ENCODE assay signal across 13 cellular contexts in genomic region chr11:71331631-71332030, GRCh38.
DNase-seq lines count a peak whose midpoint lies in the region; ATAC-seq and TF ChIP-seq lines count a peak whose summit lies in the region.
"Had no signal": no experiment of that assay in that cellular context is flagged by ENCODE, and none has a peak within 500 bp of the region (broad histone marks: within the 10 kb centered on the region; RNA-seq: fewer than 3 reads in every experiment).

No MANE protein-coding gene starts in this region.

- H3K14ac ChIP-seq in neuronal stem cell (ENCODE audit: low read length) (no peak overlapping the region), trophoblast cell (ENCODE audit: low read length) (no peak overlapping the region)

- peaks cover 3% of the 10 kb centered on the region for H3K9me3 Mint-ChIP-seq in natural killer cell treated with Interleukin-12 subunit alpha and Interleukin-12 subunit beta and Interleukin-15 and Interleukin-18, amount 100 ng/mL, for 72 hours
- H3K9me3 Mint-ChIP-seq in natural killer cell = peaks cover 0 to 3% of the 10 kb centered on the region in 2 donors

- H3K36me3 Mint-ChIP-seq in natural killer cell treated with Interleukin-12 subunit alpha and Interleukin-12 subunit beta and Interleukin-15 and Interleukin-18, amount 100 ng/mL, for 72 hours = no peaks in the 10 kb centered on the region
- no peaks in the 10 kb centered on the region for H3K36me3 Mint-ChIP-seq in natural killer cell
- H3K36me3 Mint-ChIP-seq: CD4-positive, CD25-positive, alpha-beta regulatory T cell had no signal

- TF ChIP-seq CTCF in natural killer cell (IDR thresholded peaks at IDR 0.05) = no peak
- no peak for TF ChIP-seq CTCF in spleen (IDR thresholded peaks at IDR 0.05 in 8 of 11, conservative IDR thresholded peaks at IDR 0.05 in 3 of 11)

- H3K9me3 ChIP-seq in neuronal stem cell (replicated peaks in 1 of 2; ENCODE audit: control insufficient read depth in 2 of 2, insufficient read depth in 1 of 2, low read depth in 1 of 2, low read length in 2 of 2) = peaks cover 0 to 22% of the 10 kb centered on the region in 2 donors
- H3K9me3 ChIP-seq in spleen = peaks cover 0 to 24% (median 18%) of the 10 kb centered on the region in 8 donors
- peaks cover 22% of the 10 kb centered on the region for H3K9me3 ChIP-seq in trophoblast cell (ENCODE audit: insufficient read depth, low read depth, low read length)

- no peaks in the 10 kb centered on the region for H3K4me1 Mint-ChIP-seq in natural killer cell treated with Interleukin-12 subunit alpha and Interleukin-12 subunit beta and Interleukin-15 and Interleukin-18, amount 100 ng/mL, for 72 hours (ENCODE audit: low read depth in 2 of 2)
- no peaks in the 10 kb centered on the region for H3K4me1 Mint-ChIP-seq in natural killer cell
- H3K4me1 Mint-ChIP-seq: CD4-positive, CD25-positive, alpha-beta regulatory T cell had no signal

- no peak overlapping the region for H3K27ac Mint-ChIP-seq in natural killer cell treated with Interleukin-12 subunit alpha and Interleukin-12 subunit beta and Interleukin-15 and Interleukin-18, amount 100 ng/mL, for 72 hours
- no peak overlapping the region for H3K27ac Mint-ChIP-seq in natural killer cell
- H3K27ac Mint-ChIP-seq: CD4-positive, CD25-positive, alpha-beta regulatory T cell had no signal

- H3K4ac ChIP-seq in neuronal stem cell (ENCODE audit: low read length) = no peak overlapping the region
- no peak overlapping the region for H3K4ac ChIP-seq in trophoblast cell (ENCODE audit: low read depth, low read length)

- TF ChIP-seq POLR2A in spleen (IDR thresholded peaks at IDR 0.05) = no peak

- H3K79me2 ChIP-seq in trophoblast cell (ENCODE audit: control insufficient read depth, insufficient read depth, low read length, poor library complexity) = no peaks in the 10 kb centered on the region

- no peak overlapping the region for H3K4me3 Mint-ChIP-seq in natural killer cell treated with Interleukin-12 subunit alpha and Interleukin-12 subunit beta and Interleukin-15 and Interleukin-18, amount 100 ng/mL, for 72 hours
- H3K4me3 Mint-ChIP-seq in natural killer cell = no peak overlapping the region
- H3K4me3 Mint-ChIP-seq: CD4-positive, CD25-positive, alpha-beta regulatory T cell had no signal

- no CpG with 5 or more reads among the region's 3 CpGs for WGBS in neuronal stem cell (ENCODE audit: extremely low coverage in 2 of 2, insufficient read length in 2 of 2, insufficient replicate concordance in 1 of 2), 2 donors
- 40 to 69% (median 64%) methylated on average over 3 of the region's 3 CpGs for WGBS in spleen, 5 donors
- WGBS in trophoblast cell (ENCODE audit: extremely low coverage, insufficient coverage, insufficient read length) = no CpG with 5 or more reads among the region's 3 CpGs

- intact Hi-C loops in natural killer cell (cut with micrococcal nuclease) (no loop called here), spleen (cut with DNase I; ENCODE audit: low total_unique reads) (no loop called here)

- H4K8ac ChIP-seq in neuronal stem cell (ENCODE audit: low read depth, low read length) = no peak overlapping the region
- H4K8ac ChIP-seq in trophoblast cell (ENCODE audit: low read depth, low read length) = no peak overlapping the region

- H4K12ac ChIP-seq in trophoblast cell (ENCODE audit: low read depth, low read length) = no peak overlapping the region

- H3K18ac ChIP-seq in neuronal stem cell (ENCODE audit: low read length) = peak overlapping the region; percentile 33
- no peak overlapping the region for H3K18ac ChIP-seq in trophoblast cell (ENCODE audit: low read length)

- H4K91ac ChIP-seq in neuronal stem cell (ENCODE audit: low read depth, low read length, poor library complexity) (no peak overlapping the region), trophoblast cell (ENCODE audit: low read depth, low read length) (no peak overlapping the region)

- H3K79me1 ChIP-seq in neuronal stem cell (ENCODE audit: low read depth, low read length) (peaks cover 1% of the 10 kb centered on the region), trophoblast cell (ENCODE audit: low read length) (no peaks in the 10 kb centered on the region)

- no peaks in the 10 kb centered on the region for H3K4me1 ChIP-seq in neuronal stem cell (ENCODE audit: control insufficient read depth in 2 of 2, insufficient read depth in 1 of 2, low read depth in 1 of 2, low read length in 2 of 2)
- H3K4me1 ChIP-seq in spleen = no peaks in the 10 kb centered on the region
- no peaks in the 10 kb centered on the region for H3K4me1 ChIP-seq in trophoblast cell (ENCODE audit: control insufficient read depth in 1 of 2, insufficient read depth in 2 of 2, low read length in 2 of 2)
- H3K4me1 ChIP-seq: BLaER1 treated with 17β-estradiol and CSF1 and Interleukin-3, amounts not matched to agents 10 nM and 100 nM had no signal

- H2BK15ac ChIP-seq in neuronal stem cell (ENCODE audit: low read length) = no peak overlapping the region

- H3K4me2 ChIP-seq in neuronal stem cell (ENCODE audit: insufficient read depth, low read length, poor library complexity, severe bottlenecking) (no peak overlapping the region), trophoblast cell (ENCODE audit: low read length) (no peak overlapping the region)
- H3K4me2 ChIP-seq: BLaER1 treated with 17β-estradiol and CSF1 and Interleukin-3, amounts not matched to agents 10 nM and 100 nM had no signal

- H3K4me3 ChIP-seq in neuronal stem cell (ENCODE audit: low read length in 2 of 2) (no peak overlapping the region), spleen (no peak overlapping the region), trophoblast cell (ENCODE audit: low read depth, low read length) (no peak overlapping the region)
- H3K4me3 ChIP-seq: BLaER1 treated with 17β-estradiol and CSF1 and Interleukin-3, amounts not matched to agents 10 nM and 100 nM; GM12878; GM23248 had no signal

- peak overlapping the region; percentile 61 for H2BK120ac ChIP-seq in neuronal stem cell (ENCODE audit: low read depth, low read length)
- H2BK120ac ChIP-seq in trophoblast cell (ENCODE audit: insufficient read depth, low read length, poor library complexity) = no peak overlapping the region

- peak; percentile 47 for DNase-seq in natural killer cell treated with Interleukin-12 subunit alpha and Interleukin-12 subunit beta and Interleukin-15 and Interleukin-18, amount 100 ng/mL, for 72 hours (ENCODE audit: low spot score)
- DNase-seq in natural killer cell (no peak), neuronal stem cell (ENCODE audit: low spot score) (no peak), spleen (peak; percentile 41), trophoblast cell (no peak)
- no peak for DNase-seq in stimulated activated CD4-positive, alpha-beta T cell treated with anti-CD3 and anti-CD28 coated beads, Interleukin-4, amount 100 ng/mL, for 24 hours
- DNase-seq: ACHN; CD4-positive, CD25-positive, alpha-beta regulatory T cell; DMS53; GM23248 had no signal

- H2BK12ac ChIP-seq in neuronal stem cell (ENCODE audit: low read length) (no peak overlapping the region), trophoblast cell (ENCODE audit: low read length) (no peak overlapping the region)

- H2BK5ac ChIP-seq in neuronal stem cell (ENCODE audit: low read length) (no peak overlapping the region), trophoblast cell (ENCODE audit: low read depth, low read length, poor library complexity) (no peak overlapping the region)

- H3K27ac ChIP-seq in neuronal stem cell (replicated peaks; ENCODE audit: low read length) (no peak overlapping the region), spleen (no peak overlapping the region), trophoblast cell (ENCODE audit: low read depth, low read length) (no peak overlapping the region)
- H3K27ac ChIP-seq: BLaER1 treated with 17β-estradiol and CSF1 and Interleukin-3, amounts not matched to agents 10 nM and 100 nM; GM23248 had no signal

- H3K36me3 ChIP-seq in neuronal stem cell (replicated peaks in 1 of 2; ENCODE audit: control insufficient read depth in 2 of 2, insufficient read depth in 2 of 2, low read length in 2 of 2) (no peaks in the 10 kb centered on the region), spleen (no peaks in the 10 kb centered on the region), trophoblast cell (ENCODE audit: control insufficient read depth in 1 of 2, insufficient read depth in 2 of 2, low read length in 2 of 2) (no peaks in the 10 kb centered on the region)
- H3K36me3 ChIP-seq: BLaER1 treated with 17β-estradiol and CSF1 and Interleukin-3, amounts not matched to agents 10 nM and 100 nM had no signal

- H3K27me3 ChIP-seq in neuronal stem cell (ENCODE audit: control insufficient read depth in 3 of 3, insufficient read depth in 3 of 3, low read depth in 1 of 3, low read length in 3 of 3) (peaks cover 0 to 3% (median 0%) of the 10 kb centered on the region in 3 experiments), spleen (replicated peaks in 1 of 7) (peaks cover 0 to 8% (median 0%) of the 10 kb centered on the region in 7 donors), trophoblast cell (ENCODE audit: insufficient read depth, low read length) (no peaks in the 10 kb centered on the region)
- H3K27me3 ChIP-seq: BLaER1 treated with 17β-estradiol and CSF1 and Interleukin-3, amounts not matched to agents 10 nM and 100 nM had no signal

- no peak overlapping the region for H3K23ac ChIP-seq in neuronal stem cell (ENCODE audit: low read depth, low read length, poor library complexity)
- H3K23ac ChIP-seq in trophoblast cell (ENCODE audit: low read length) = no peak overlapping the region

- peak overlapping the region; percentile 34 for H2AK5ac ChIP-seq in neuronal stem cell (ENCODE audit: low read depth, low read length)
- no peak overlapping the region for H2AK5ac ChIP-seq in trophoblast cell (ENCODE audit: low read length)

- H3K27me3 Mint-ChIP-seq in natural killer cell treated with Interleukin-12 subunit alpha and Interleukin-12 subunit beta and Interleukin-15 and Interleukin-18, amount 100 ng/mL, for 72 hours = peaks cover 0 to 5% of the 10 kb centered on the region in 2 donors
- no peaks in the 10 kb centered on the region for H3K27me3 Mint-ChIP-seq in natural killer cell (ENCODE audit: low read depth in 2 of 2)
- H3K27me3 Mint-ChIP-seq: CD4-positive, CD25-positive, alpha-beta regulatory T cell had no signal

- no peak for ATAC-seq in natural killer cell treated with Interleukin-12 subunit alpha and Interleukin-12 subunit beta and Interleukin-15 and Interleukin-18, amount 100 ng/mL, for 72 hours
- ATAC-seq in natural killer cell = no peak
- no peak for ATAC-seq in HG03175 (IDR thresholded peaks at IDR 0.05; ENCODE audit: unreplicated experiment)
- ATAC-seq: GM12878 had no signal

- H2AFZ ChIP-seq in neuronal stem cell (ENCODE audit: low read length) (no peak overlapping the region), trophoblast cell (ENCODE audit: insufficient read depth, low read length, poor library complexity) (no peak overlapping the region)
- H2AFZ ChIP-seq: GM23248 had no signal

- H3K9ac ChIP-seq in neuronal stem cell (ENCODE audit: low read depth, low read length, poor library complexity) (no peak overlapping the region), trophoblast cell (ENCODE audit: low read length) (no peak overlapping the region)
- H3K9ac ChIP-seq: BLaER1 treated with 17β-estradiol and CSF1 and Interleukin-3, amounts not matched to agents 10 nM and 100 nM; GM23248 had no signal

Comparison
In these comparisons a context has a peak if more than half of its experiments do, and no peak if none do; other contexts are left out.
1. DNase-seq: peak in natural killer cell treated with Interleukin-12 subunit alpha and Interleukin-12 subunit beta and Interleukin-15 and Interleukin-18, amount 100 ng/mL, for 72 hours (single experiment) and spleen (single experiment); none in natural killer cell (single experiment), neuronal stem cell (single experiment), trophoblast cell (0 of 2) and stimulated activated CD4-positive, alpha-beta T cell treated with anti-CD3 and anti-CD28 coated beads, Interleukin-4, amount 100 ng/mL, for 24 hours (single experiment).